8 cellular contexts compared by ENCODE assay signal in genomic region chr2:37156071-37156856, GRCh38. TPM values are rescaled to one million over a fixed set of nuclear protein-coding genes. Genes with fewer than 3 reads are reported as not detected.
DNase-seq lines count a peak whose midpoint lies in the region; ATAC-seq and TF ChIP-seq lines count a peak whose summit lies in the region.

No MANE protein-coding gene starts in this region.

- H3K36me3 ChIP-seq in neural progenitor cell = peaks cover 3% of the 10 kb centered on the region
- no peaks in the 10 kb centered on the region for H3K36me3 ChIP-seq in transverse colon

- H3K27ac ChIP-seq in 22Rv1 (peak overlapping the region; percentile 61), neural progenitor cell (no peak overlapping the region), transverse colon (peak overlapping the region; percentile 89 to 95 (median 90))

- peak; percentile 36 for ATAC-seq in HG02852 (IDR thresholded peaks at IDR 0.05; ENCODE audit: unreplicated experiment)

- in situ Hi-C loops in transverse colon (cut with MboI; ENCODE audit: low pct_ligation_motif_present in 1 of 4, low pct_unique_long_range_greater_than_20kb in 1 of 4, low sequenced_read_pairs in 3 of 4) = loop anchor here in 2 of 4 donors (25.0 kb wide), 1 partner anchor 731 kb away; no protein-coding TSS in a partner anchor

- no peaks in the 10 kb centered on the region for H3F3A ChIP-seq in neural progenitor cell (ENCODE audit: low read depth)

- intact Hi-C loops in transverse colon (cut with DNase I; ENCODE audit: low total_unique reads) = loop anchor here (10.0 kb wide), 1 partner anchor 79 kb away; the partner anchor contains the start of genes CEBPZ and NDUFAF7

- peak overlapping the region; percentile 32 for H3K27ac Mint-ChIP-seq in neural progenitor cell

- H3K4me3 ChIP-seq in foreskin fibroblast (ENCODE audit: low read depth in 1 of 2, low read length in 2 of 2) = peak overlapping the region; percentile 85 to 92
- peak overlapping the region; percentile 69 for H3K4me3 ChIP-seq in neural progenitor cell
- H3K4me3 ChIP-seq in transverse colon = peak overlapping the region; percentile 64 to 96 (median 84)

- H2AFZ ChIP-seq in neural progenitor cell (replicated peaks) = peak overlapping the region; percentile 95

- peaks cover 6% of the 10 kb centered on the region for H3K27me3 Mint-ChIP-seq in neural progenitor cell (ENCODE audit: insufficient read depth, low read depth)

- no peaks in the 10 kb centered on the region for H3K9me3 Mint-ChIP-seq in neural progenitor cell

- H3K9me3 ChIP-seq in neural progenitor cell (ENCODE audit: low read depth) (no peaks in the 10 kb centered on the region), transverse colon (no peaks in the 10 kb centered on the region)

- 0 to 3% methylated on average over 11 to 23 of the region's 27 CpGs for WGBS in transverse colon (ENCODE audit: low coverage in 1 of 2), 2 donors

- peaks cover 9% of the 10 kb centered on the region for H3K27me3 ChIP-seq in neural progenitor cell
- no peaks in the 10 kb centered on the region for H3K27me3 ChIP-seq in transverse colon

- no peaks in the 10 kb centered on the region for H4K20me1 ChIP-seq in neural progenitor cell (ENCODE audit: low read depth)

- TF ChIP-seq POLR2A in transverse colon (IDR thresholded peaks at IDR 0.05) = no peak

- peak overlapping the region; percentile 87 for H3K4me2 ChIP-seq in neural progenitor cell

- peak overlapping the region; percentile 48 for H3K9ac ChIP-seq in neural progenitor cell

- DNase-seq in GM10266 (ENCODE audit: extremely low spot score) = peak; percentile 63
- peak; percentile 14 for DNase-seq in NCI-H345 treated with DMSO at 0.1 percent for 48 hours (lab: John Stamatoyannopoulos, UW; ENCODE audit: unreplicated experiment)
- peak; percentile 8 for DNase-seq in activated T-helper 9 cell treated with anti-CD3 and anti-CD28 coated beads, Interleukin-2, amount 50 U/mL, for 16 hours (ENCODE audit: low read depth)
- peak; percentile 22 to 61 for DNase-seq in foreskin fibroblast
- peak; percentile 7 for DNase-seq in neural progenitor cell (ENCODE audit: low spot score)
- peak; percentile 54 for DNase-seq in transverse colon

- H3K4me1 Mint-ChIP-seq in neural progenitor cell = peaks cover 13% of the 10 kb centered on the region

- TF ChIP-seq EP300 in transverse colon (IDR thresholded peaks at IDR 0.05; ENCODE audit: low read depth) = no peak

- peaks cover 4% of the 10 kb centered on the region for H3K4me1 ChIP-seq in neural progenitor cell
- H3K4me1 ChIP-seq in transverse colon = peaks cover 7 to 19% (median 15%) of the 10 kb centered on the region in 4 donors

- H3K4me3 Mint-ChIP-seq in neural progenitor cell = peak overlapping the region; percentile 91

- peaks cover 20% of the 10 kb centered on the region for H3K36me3 Mint-ChIP-seq in neural progenitor cell

- TF ChIP-seq CTCF in 22Rv1 (IDR thresholded peaks at IDR 0.05) (no peak), GM10266 (IDR thresholded peaks at IDR 0.05; ENCODE audit: control insufficient read depth, insufficient read depth, low read depth, missing control alignments) (no peak), foreskin fibroblast (IDR thresholded peaks at IDR 0.05; ENCODE audit: low read depth, low read length) (no peak), neural progenitor cell (IDR thresholded peaks at IDR 0.05) (no peak), transverse colon (IDR thresholded peaks at IDR 0.05) (no peak)

- H3K79me2 ChIP-seq in neural progenitor cell (ENCODE audit: low read depth) = peaks cover 41% of the 10 kb centered on the region

RNA-seq across cellular contexts. Expression of gene EIF2AK2, which starts 0.5 kb away (rescaled TPM):
- total RNA-seq in neural progenitor cell (ENCODE audit: low replicate concordance) = 22.3 and 35.3 TPM in 2 replicates
- total RNA-seq in transverse colon = 10 to 100 TPM; 19.5 to 63.2 (median 25.8) TPM

RNA-seq across cellular contexts. Expression of gene SULT6B1, which starts 32.2 kb away (rescaled TPM):
- total RNA-seq in neural progenitor cell (ENCODE audit: low replicate concordance) (not detected in 2 replicates), transverse colon (not detected)

RNA-seq across cellular contexts. Expression of gene CEBPZOS, which starts 40.0 kb away (rescaled TPM):
- 6.4 and 13.6 TPM in 2 replicates for total RNA-seq in neural progenitor cell (ENCODE audit: low replicate concordance)
- total RNA-seq in transverse colon = 10 to 100 TPM in 3 of 4 donors, 1 to 10 TPM in 1; 7.5 to 39.0 (median 24.2) TPM

Comparison
In these comparisons a context has a peak if more than half of its experiments do, and no peak if none do; other contexts are left out.
1. DNase-seq: peak in every context shown above with its lines; median percentile 63 in GM10266; 54 in transverse colon; 42 in foreskin fibroblast; 14 in NCI-H345 treated with DMSO at 0.1 percent for 48 hours; 8 in activated T-helper 9 cell treated with anti-CD3 and anti-CD28 coated beads, Interleukin-2, amount 50 U/mL, for 16 hours; 7 in neural progenitor cell.